In genomic region chr18:49481317-49481716, GRCh38 we compare ENCODE assay signal across 20 cellular contexts.
"Had no signal": no experiment of that assay in that cellular context is flagged by ENCODE, and none has a peak within 500 bp of the region (broad histone marks: within the 10 kb centered on the region; RNA-seq: fewer than 3 reads in every experiment).

No MANE protein-coding gene starts in this region.

- H3K4me1 ChIP-seq: uterus had no signal

- H3K27me3 Mint-ChIP-seq: activated CD4-positive, alpha-beta T cell treated with anti-CD3 and anti-CD28 coated beads, Interleukin-2, amount 10 ng/mL, durations not matched to agents 7 days and 5 days; progenitor cell of endocrine pancreas; stimulated activated naive CD8-positive, alpha-beta T cell treated with anti-CD3 and anti-CD28 coated beads, Interleukin-15, amount 100 ng/mL, for 72 hours had no signal

- H3K9me3 ChIP-seq: adrenal gland, suprapubic skin, transverse colon, uterus had no signal

- H3K4me3 ChIP-seq: adrenal gland, skin epidermis, suprapubic skin, transverse colon, uterus had no signal

- H3K36me3 ChIP-seq: uterus had no signal

- DNase-seq: activated CD4-positive, alpha-beta T cell treated with anti-CD3 and anti-CD28 coated beads, Interleukin-2, amount 10 ng/mL, durations not matched to agents 7 days and 5 days; activated CD8-positive, alpha-beta T cell treated with anti-CD3 and anti-CD28 coated beads, Interleukin-2, amount 10 ng/mL, durations not matched to agents 7 days and 5 days; activated effector memory CD4-positive, alpha-beta T cell treated with Interleukin-2 at 50 U/mL for 16 hours; activated naive CD4-positive, alpha-beta T cell treated with anti-CD3 and anti-CD28 coated beads, Interleukin-2, amount 50 U/mL, for 16 hours; activated T-cell treated with anti-CD3 and anti-CD28 coated beads, Interleukin-2, amount 50 U/mL, for 48 hours; adrenal gland; cerebellar nuclear complex; cortex of kidney; effector CD4-positive, alpha-beta T cell; immature natural killer cell; kidney glomerular epithelial cell; left ventricle myocardium superior; stimulated activated naive CD8-positive, alpha-beta T cell treated with anti-CD3 and anti-CD28 coated beads, Interleukin-15, amount 100 ng/mL, for 72 hours; T-helper 9 cell; transverse colon; uterus had no signal

- H3K4me3 Mint-ChIP-seq: activated CD4-positive, alpha-beta T cell treated with anti-CD3 and anti-CD28 coated beads, Interleukin-2, amount 10 ng/mL, durations not matched to agents 7 days and 5 days; activated CD8-positive, alpha-beta T cell treated with anti-CD3 and anti-CD28 coated beads, Interleukin-2, amount 10 ng/mL, durations not matched to agents 7 days and 5 days; immature natural killer cell; stimulated activated naive CD8-positive, alpha-beta T cell treated with anti-CD3 and anti-CD28 coated beads, Interleukin-15, amount 100 ng/mL, for 72 hours had no signal

- H3K27ac Mint-ChIP-seq: activated CD4-positive, alpha-beta T cell treated with anti-CD3 and anti-CD28 coated beads, Interleukin-2, amount 10 ng/mL, durations not matched to agents 7 days and 5 days; activated CD8-positive, alpha-beta T cell treated with anti-CD3 and anti-CD28 coated beads, Interleukin-2, amount 10 ng/mL, durations not matched to agents 7 days and 5 days; progenitor cell of endocrine pancreas had no signal

- FAIRE-seq: bronchial epithelial cell had no signal

- H3K27ac ChIP-seq: adrenal gland, skin epidermis, suprapubic skin, transverse colon, uterus had no signal

- H3K9me3 Mint-ChIP-seq: activated CD4-positive, alpha-beta T cell treated with anti-CD3 and anti-CD28 coated beads, Interleukin-2, amount 10 ng/mL, durations not matched to agents 7 days and 5 days; immature natural killer cell; stimulated activated naive CD8-positive, alpha-beta T cell treated with anti-CD3 and anti-CD28 coated beads, Interleukin-15, amount 100 ng/mL, for 72 hours had no signal

- ATAC-seq: activated CD8-positive, alpha-beta T cell treated with anti-CD3 and anti-CD28 coated beads, Interleukin-2, amount 10 ng/mL, durations not matched to agents 7 days and 5 days; left ventricle myocardium superior; stimulated activated naive CD8-positive, alpha-beta T cell treated with anti-CD3 and anti-CD28 coated beads, Interleukin-15, amount 100 ng/mL, for 72 hours had no signal

- H3K27me3 ChIP-seq: adrenal gland, suprapubic skin, transverse colon, uterus had no signal
